ENCODE assay signal across 10 cellular contexts in genomic region chr5:93062548-93062947, GRCh38.
DNase-seq lines count a peak whose midpoint lies in the region; ATAC-seq and TF ChIP-seq lines count a peak whose summit lies in the region.
"Had no signal": no experiment of that assay in that cellular context is flagged by ENCODE, and none has a peak within 500 bp of the region (broad histone marks: within the 10 kb centered on the region; RNA-seq: fewer than 3 reads in every experiment).

No MANE protein-coding gene starts in this region.

- TF ChIP-seq CTCF in HFFc6 (IDR thresholded peaks at IDR 0.05) (peak; percentile 35; the same call in 1 of the 2 replicates), WERI-Rb-1 (IDR thresholded peaks at IDR 0.05; ENCODE audit: low read depth, low read length) (peak; percentile 52)

- H3K27me3 ChIP-seq in WERI-Rb-1 (ENCODE audit: insufficient read depth, low read depth, severe bottlenecking): no peaks in the 10 kb centered on the region

- no peaks in the 10 kb centered on the region for H3K36me3 Mint-ChIP-seq in HFFc6 (ENCODE audit: low read depth)

- H3K4me3 ChIP-seq in WERI-Rb-1 (ENCODE audit: low read depth, low read length): no peak overlapping the region

- H3K4me3 Mint-ChIP-seq in HFFc6: no peak overlapping the region

- DNase-seq in DMS 273 treated with DMSO at 0.1 percent for 48 hours (lab: John Stamatoyannopoulos, UW) (peak; percentile 4), HFFc6 (no peak), WERI-Rb-1 (peak; percentile 9), left lobe of liver (ENCODE audit: low spot score) (no peak), NCI-H524 treated with DMSO at 0.1 percent for 48 hours (lab: John Stamatoyannopoulos, UW) (no peak), Right ventricle myocardium superior (no peak), NCI-H1694 treated with DMSO at 0.1 percent for 48 hours (lab: John Stamatoyannopoulos, UW) (no peak), inferior parietal cortex (ENCODE audit: extremely low spot score) (no peak)
- DNase-seq: DND-41, NCI-H526 treated with DMSO at 0.1 percent for 48 hours had no signal

- H3K27ac Mint-ChIP-seq in HFFc6: no peak overlapping the region

- no peak overlapping the region for H3K27ac ChIP-seq in WERI-Rb-1

- no peaks in the 10 kb centered on the region for H3K9me3 Mint-ChIP-seq in HFFc6

- ATAC-seq in left lobe of liver: peak; percentile 52
- ATAC-seq in Right ventricle myocardium superior (ENCODE audit: poor library complexity): no peak

- no peaks in the 10 kb centered on the region for H3K9me3 ChIP-seq in WERI-Rb-1 (ENCODE audit: severe bottlenecking)

- peaks cover 30% of the 10 kb centered on the region for H3K4me1 Mint-ChIP-seq in HFFc6 (ENCODE audit: low read depth)

- intact Hi-C loops in Right ventricle myocardium superior (cut with DNase I): no loop called here

- no peaks in the 10 kb centered on the region for H3K36me3 ChIP-seq in WERI-Rb-1

- H3K27me3 Mint-ChIP-seq in HFFc6 (ENCODE audit: insufficient read depth): no peaks in the 10 kb centered on the region

Comparison
In these comparisons a context has a peak if more than half of its experiments do, and no peak if none do; other contexts are left out.
1. DNase-seq: peak in DMS 273 treated with DMSO at 0.1 percent for 48 hours (single experiment) and WERI-Rb-1 (single experiment); none in HFFc6 (single experiment), left lobe of liver (single experiment), NCI-H524 treated with DMSO at 0.1 percent for 48 hours (single experiment), Right ventricle myocardium superior (single experiment), NCI-H1694 treated with DMSO at 0.1 percent for 48 hours (single experiment) and inferior parietal cortex (single experiment).